8 cellular contexts compared by ENCODE assay signal in genomic region chr3:28349397-28350000, GRCh38. TPM values are rescaled to one million over a fixed set of nuclear protein-coding genes. Genes with fewer than 3 reads are reported as not detected.
DNase-seq lines count a peak whose midpoint lies in the region; ATAC-seq and TF ChIP-seq lines count a peak whose summit lies in the region.

No MANE protein-coding gene starts in this region.

- peak overlapping the region; percentile 97 to 100 for H3K4me3 Mint-ChIP-seq in activated T-cell treated with anti-CD3 and anti-CD28 coated beads, Interleukin-2, amount 50 U/mL, for 72 hours

- H3K9me3 Mint-ChIP-seq in activated T-cell treated with anti-CD3 and anti-CD28 coated beads, Interleukin-2, amount 50 U/mL, for 72 hours: no peaks in the 10 kb centered on the region

- H3K36me3 ChIP-seq in brain microvascular endothelial cell (replicated peaks) (no peaks in the 10 kb centered on the region), upper lobe of left lung (peaks cover 0 to 8% (median 5%) of the 10 kb centered on the region in 4 donors)

- peaks cover 24 to 39% (median 32%) of the 10 kb centered on the region in 4 donors for H3K4me1 ChIP-seq in upper lobe of left lung

- H3K9me3 ChIP-seq in upper lobe of left lung: peaks cover 4 to 24% (median 21%) of the 10 kb centered on the region in 4 donors

- TF ChIP-seq POLR2A in lower leg skin (IDR thresholded peaks at IDR 0.05) (no peak), upper lobe of left lung (IDR thresholded peaks at IDR 0.05) (peak in 1 of 4 donors; percentile 42)

- no peaks in the 10 kb centered on the region for H3K27me3 Mint-ChIP-seq in activated T-cell treated with anti-CD3 and anti-CD28 coated beads, Interleukin-2, amount 50 U/mL, for 72 hours (ENCODE audit: low read depth)

- H3K27ac ChIP-seq in brain microvascular endothelial cell: peak overlapping the region; percentile 98
- H3K27ac ChIP-seq in upper lobe of left lung: peak overlapping the region; percentile 98 to 100 (median 99)

- no peak for DNase-seq in activated T-cell treated with anti-CD3 and anti-CD28 coated beads, Interleukin-2, amount 50 U/mL, for 72 hours
- DNase-seq in activated T-cell treated with anti-CD3 and anti-CD28 coated beads, Interleukin-2, amount 50 U/mL, for 1 hour: no peak
- peak; percentile 83 for DNase-seq in NCI-H146 (lab: John Stamatoyannopoulos, UW)
- DNase-seq in brain microvascular endothelial cell: peak; percentile 5
- DNase-seq in lower leg skin (ENCODE audit: low spot score in 2 of 2): no peak
- no peak for DNase-seq in upper lobe of left lung
- no peak for DNase-seq in NK-92 treated with Interleukin-12 subunit alpha and Interleukin-12 subunit beta, amount 100 ng/mL, for 24 hours (lab: John Stamatoyannopoulos, UW)
- no peak for DNase-seq in ureter (ENCODE audit: low spot score)

- TF ChIP-seq CTCF in brain microvascular endothelial cell (IDR thresholded peaks at IDR 0.05; ENCODE audit: low read depth, low read length, missing control alignments) (no peak), lower leg skin (IDR thresholded peaks at IDR 0.05) (no peak), upper lobe of left lung (IDR thresholded peaks at IDR 0.05) (peak in 1 of 6 experiments; percentile 1)

- no peak for ATAC-seq in activated T-cell treated with anti-CD3 and anti-CD28 coated beads, Interleukin-2, amount 50 U/mL, for 72 hours (replicated peaks in 1 of 2)
- no peak for ATAC-seq in upper lobe of left lung (ENCODE audit: low FRiP score in 2 of 2)

- H3K27me3 ChIP-seq in brain microvascular endothelial cell (replicated peaks): no peaks in the 10 kb centered on the region
- no peaks in the 10 kb centered on the region for H3K27me3 ChIP-seq in upper lobe of left lung

- H3K4me3 ChIP-seq in brain microvascular endothelial cell (ENCODE audit: low read depth, low read length) (peak overlapping the region; percentile 89), lower leg skin (ENCODE audit: low read depth, poor library complexity, severe bottlenecking) (peak overlapping the region; percentile 71), upper lobe of left lung (peak overlapping the region; percentile 53 to 82 (median 71))

- peaks cover 5 to 6% of the 10 kb centered on the region in 2 donors for H3K36me3 Mint-ChIP-seq in activated T-cell treated with anti-CD3 and anti-CD28 coated beads, Interleukin-2, amount 50 U/mL, for 72 hours (ENCODE audit: insufficient read depth in 2 of 2)

- intact Hi-C loops in lower leg skin (cut with DNase I; ENCODE audit: low total_unique reads): no loop called here

- peaks cover 45% of the 10 kb centered on the region for H3K4me1 Mint-ChIP-seq in activated T-cell treated with anti-CD3 and anti-CD28 coated beads, Interleukin-2, amount 50 U/mL, for 72 hours (ENCODE audit: low read depth)

- peak overlapping the region; percentile 99 for H3K27ac Mint-ChIP-seq in activated T-cell treated with anti-CD3 and anti-CD28 coated beads, Interleukin-2, amount 50 U/mL, for 72 hours

- no peak for TF ChIP-seq EP300 in upper lobe of left lung (IDR thresholded peaks at IDR 0.05)

- WGBS in lower leg skin, 2 donors: 15 to 19% methylated on average over 16 of the region's 16 CpGs
- 23 to 30% methylated on average over 16 of the region's 16 CpGs for WGBS in upper lobe of left lung, 2 donors

- in situ Hi-C loops in brain microvascular endothelial cell (cut with HindIII; ENCODE audit: low pct_ligation_motif_present, low sequenced_read_pairs): no loop called here

RNA-seq across cellular contexts. Expression of gene AZI2, which starts 0.9 kb away (rescaled TPM):
- 10 to 100 TPM; 51.4 to 58.2 TPM for total RNA-seq in activated T-cell treated with anti-CD3 and anti-CD28 coated beads, Interleukin-2, amount 50 U/mL, for 72 hours
- 10 to 100 TPM; 44.0 to 51.1 (median 46.6) TPM for total RNA-seq in lower leg skin
- total RNA-seq in upper lobe of left lung: 100 to 1,000 TPM in 1 of 6 donors, 10 to 100 TPM in 5; 48.2 to 101 (median 70.7) TPM
- 65.4 TPM for total RNA-seq in ureter

RNA-seq across cellular contexts. Expression of gene ZCWPW2, which starts 1.0 kb away (rescaled TPM):
- under 1 TPM; 0.35 to 0.55 TPM for total RNA-seq in activated T-cell treated with anti-CD3 and anti-CD28 coated beads, Interleukin-2, amount 50 U/mL, for 72 hours
- total RNA-seq in lower leg skin: 1 to 10 TPM in 2 of 4 donors, under 1 TPM in 1, not detected in 1; 0.29 to 2.9 (median 1.3) TPM
- total RNA-seq in upper lobe of left lung: 1 to 10 TPM in 2 of 6 donors, under 1 TPM in 3, not detected in 1; 0.46 to 1.2 (median 0.89) TPM
- 1.7 TPM for total RNA-seq in ureter

Comparison
In these comparisons a context has a peak if more than half of its experiments do, and no peak if none do; other contexts are left out.
1. DNase-seq: peak in NCI-H146 (single experiment) and brain microvascular endothelial cell (single experiment); none in activated T-cell treated with anti-CD3 and anti-CD28 coated beads, Interleukin-2, amount 50 U/mL, for 72 hours (0 of 2), activated T-cell treated with anti-CD3 and anti-CD28 coated beads, Interleukin-2, amount 50 U/mL, for 1 hour (single experiment), lower leg skin (0 of 2), upper lobe of left lung (0 of 2), NK-92 treated with Interleukin-12 subunit alpha and Interleukin-12 subunit beta, amount 100 ng/mL, for 24 hours (single experiment) and ureter (single experiment).
2. Peak in every context shown above with its lines, with median percentiles within 50 percentile points of each other: H3K4me3 ChIP-seq.